Comparison of ENCODE assay signal across 8 cellular contexts in genomic region chr10:57338823-57339558, GRCh38.
DNase-seq lines count a peak whose midpoint lies in the region; ATAC-seq and TF ChIP-seq lines count a peak whose summit lies in the region.

No MANE protein-coding gene starts in this region.

- H3K36me3 Mint-ChIP-seq in T-cell: no peaks in the 10 kb centered on the region

- TF ChIP-seq CTCF in DND-41 (IDR thresholded peaks at IDR 0.05; ENCODE audit: borderline replicate concordance, extremely low read depth, low read length, poor library complexity, severe bottlenecking) (peak; percentile 72), VCaP (conservative IDR thresholded peaks at IDR 0.05) (peak; percentile 82), upper lobe of right lung (IDR thresholded peaks at IDR 0.05) (peak; percentile 66)

- H3K79me2 ChIP-seq in DND-41 (ENCODE audit: insufficient read depth, low read length): no peaks in the 10 kb centered on the region

- no peak overlapping the region for H3K4me2 ChIP-seq in DND-41 (ENCODE audit: insufficient read depth, low read length)

- H4K20me1 ChIP-seq in DND-41 (ENCODE audit: insufficient read depth, low read length): no peaks in the 10 kb centered on the region

- peaks cover 0 to 10% (median 5%) of the 10 kb centered on the region in 3 donors for H3K9me3 Mint-ChIP-seq in T-cell

- no peak for DNase-seq in DND-41
- DNase-seq in Jurkat, Clone E6-1 (ENCODE audit: low read depth, low spot score): peak; percentile 62
- DNase-seq in iPS-NIHi11 (ENCODE audit: low spot score): peak; percentile 58
- no peak for DNase-seq in upper lobe of right lung
- DNase-seq in T-cell: no peak
- DNase-seq in NK-92 treated with Interleukin-12 subunit alpha and Interleukin-12 subunit beta, amount 100 ng/mL, for 24 hours (lab: John Stamatoyannopoulos, UW): no peak

- H3K27ac Mint-ChIP-seq in T-cell: no peak overlapping the region

- no peaks in the 10 kb centered on the region for H3K36me3 ChIP-seq in DND-41 (ENCODE audit: insufficient read depth, low read length)
- H3K36me3 ChIP-seq in upper lobe of right lung: no peaks in the 10 kb centered on the region

- ATAC-seq in DND-41 (ENCODE audit: insufficient read depth, low read depth) (no peak), GM19467 (IDR thresholded peaks at IDR 0.05; ENCODE audit: unreplicated experiment) (peak; percentile 59), upper lobe of right lung (no peak), T-cell (replicated peaks in 1 of 4) (no peak)

- no peaks in the 10 kb centered on the region for H3K27me3 Mint-ChIP-seq in T-cell

- H3K4me1 Mint-ChIP-seq in T-cell: no peaks in the 10 kb centered on the region

- H3K27ac ChIP-seq in DND-41 (ENCODE audit: low read length) (no peak overlapping the region), VCaP (no peak overlapping the region), upper lobe of right lung (no peak overlapping the region)

- peaks cover 8% of the 10 kb centered on the region for H3K9me3 ChIP-seq in DND-41 (ENCODE audit: insufficient read depth, low read length, severe bottlenecking)
- H3K9me3 ChIP-seq in upper lobe of right lung: no peaks in the 10 kb centered on the region

- H3K4me3 ChIP-seq in DND-41 (ENCODE audit: low read depth in 1 of 2, low read length in 2 of 2) (no peak overlapping the region), upper lobe of right lung (no peak overlapping the region)
- no peak overlapping the region for H3K4me3 ChIP-seq in Jurkat, Clone E6-1 (ENCODE audit: low read length)

- H3K4me3 Mint-ChIP-seq in T-cell: no peak overlapping the region

- CTCF ChIA-PET in T-cell (lab: Charles Lee): no interaction called here

- H3K4me1 ChIP-seq in DND-41 (ENCODE audit: insufficient read depth, low read length) (no peaks in the 10 kb centered on the region), upper lobe of right lung (no peaks in the 10 kb centered on the region)

- H3K9ac ChIP-seq in DND-41 (ENCODE audit: low read depth, low read length): no peak overlapping the region

- H2AFZ ChIP-seq in DND-41 (ENCODE audit: low read depth, low read length): no peak overlapping the region

- POLR2A ChIA-PET in T-cell (lab: Charles Lee): interaction anchor here in 1 of 2 donors (0.6 kb wide), 1 partner anchor 269 kb away, joined by 4 read pairs; no protein-coding TSS in a partner anchor

- H3K27me3 ChIP-seq in DND-41 (ENCODE audit: insufficient read depth, low read length, poor library complexity) (no peaks in the 10 kb centered on the region), upper lobe of right lung (no peaks in the 10 kb centered on the region)

- intact Hi-C loops in upper lobe of right lung (cut with DNase I): no loop called here

Comparison
In these comparisons a context has a peak if more than half of its experiments do, and no peak if none do; other contexts are left out.
1. DNase-seq: peak in Jurkat, Clone E6-1 (single experiment) and iPS-NIHi11 (single experiment); none in DND-41 (single experiment), upper lobe of right lung (single experiment), T-cell (0 of 34) and NK-92 treated with Interleukin-12 subunit alpha and Interleukin-12 subunit beta, amount 100 ng/mL, for 24 hours (single experiment).
2. Peak in every context shown above with its lines, with median percentiles within 50 percentile points of each other: CTCF ChIP-seq.